ENCODE assay signal across 10 cellular contexts in the genomic region with DNA sequence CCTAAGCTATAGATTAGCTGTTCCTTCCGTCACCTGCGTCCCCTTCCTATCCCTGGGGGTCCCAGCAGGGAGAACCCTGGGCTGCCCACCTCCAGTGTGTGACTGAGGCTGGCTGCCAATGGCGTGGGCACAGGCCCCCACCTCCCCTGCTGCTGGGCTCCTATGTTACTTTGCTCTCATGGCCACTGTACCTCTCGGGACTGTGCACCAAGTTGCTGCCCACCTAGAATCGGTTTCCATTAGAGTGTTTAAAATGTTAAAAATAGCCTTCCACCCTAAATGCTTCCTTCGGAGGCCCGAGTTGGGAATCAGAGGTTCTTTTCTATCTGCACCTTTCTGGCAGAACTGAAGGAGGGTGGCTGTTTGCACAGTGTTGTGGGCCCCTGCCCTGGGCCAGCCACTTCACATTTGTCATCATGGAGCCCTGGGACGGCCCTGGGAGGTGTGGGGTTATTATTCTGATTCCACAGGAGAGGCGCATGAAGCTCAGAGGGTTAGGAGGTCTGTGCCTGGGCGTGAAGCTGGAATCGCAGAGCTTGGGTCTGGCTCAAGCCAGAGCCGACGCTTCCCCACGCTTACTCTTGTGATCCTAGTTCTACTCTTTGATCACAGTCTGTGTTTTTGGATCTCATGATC. TPM values are rescaled to one million over a fixed set of nuclear protein-coding genes. Genes with fewer than 3 reads are reported as not detected.
A peak's percentile ranks its signal among the peaks of the same experiment; 100 is the strongest.
DNase-seq lines count a peak whose midpoint lies in the region; ATAC-seq lines count a peak whose summit lies in the region.
"Had no signal": no experiment of that assay in that cellular context is flagged by ENCODE, and none has a peak within 500 bp of the region (broad histone marks: within the 10 kb centered on the region; RNA-seq: fewer than 3 reads in every experiment).

No MANE protein-coding gene starts in this region.

- no peaks in the 10 kb centered on the region for H3K79me2 ChIP-seq in trophoblast cell (ENCODE audit: control insufficient read depth, insufficient read depth, low read length, poor library complexity)

- H4K8ac ChIP-seq in trophoblast cell (ENCODE audit: low read depth, low read length) = no peak overlapping the region

- no peaks in the 10 kb centered on the region for H3K36me3 ChIP-seq in CD4-positive, CD25-positive, alpha-beta regulatory T cell (ENCODE audit: control insufficient read depth, insufficient read depth, low read length)
- no peaks in the 10 kb centered on the region for H3K36me3 ChIP-seq in trophoblast cell (ENCODE audit: control insufficient read depth in 1 of 2, insufficient read depth in 2 of 2, low read length in 2 of 2)

- no peak overlapping the region for H3K23ac ChIP-seq in trophoblast cell (ENCODE audit: low read length)

- no peak overlapping the region for H3K4ac ChIP-seq in trophoblast cell (ENCODE audit: low read depth, low read length)

- H3K18ac ChIP-seq in trophoblast cell (ENCODE audit: low read length) = no peak overlapping the region

- H4K12ac ChIP-seq in trophoblast cell (ENCODE audit: low read depth, low read length) = no peak overlapping the region

- H3K4me3 Mint-ChIP-seq in CD4-positive, CD25-positive, alpha-beta regulatory T cell = peak overlapping the region; percentile 77 to 86 (median 85)
- H3K4me3 Mint-ChIP-seq in T-cell = peak overlapping the region; percentile 66 to 75 (median 69)

- CTCF ChIA-PET in T-cell (lab: Charles Lee) = interaction anchor here (0.6 to 1.5 kb wide), 10 partner anchors 8 to 94 kb away, joined by 3 to 7 read pairs (median 4); a partner anchor contains a TSS

- peak overlapping the region; percentile 52 for H2BK120ac ChIP-seq in trophoblast cell (ENCODE audit: insufficient read depth, low read length, poor library complexity)

- DNase-seq in CD4-positive, CD25-positive, alpha-beta regulatory T cell = no peak
- DNase-seq in T-cell = peak in 3 of 34 experiments; percentile 4 to 17 (median 5)
- no peak for DNase-seq in epithelial cell of prostate (ENCODE audit: low read depth, low spot score)
- no peak for DNase-seq in trophoblast cell
- no peak for DNase-seq in activated effector memory CD4-positive, alpha-beta T cell treated with Interleukin-2 at 50 U/mL for 16 hours
- no peak for DNase-seq in occipital lobe (lab: John Stamatoyannopoulos, UW)
- no peak for DNase-seq in effector CD4-positive, alpha-beta T cell
- no peak for DNase-seq in effector CD8-positive, alpha-beta T cell (lab: John Stamatoyannopoulos, UW)
- DNase-seq: GF-D8, SIG-M5 had no signal

- no peaks in the 10 kb centered on the region for H3K27me3 Mint-ChIP-seq in CD4-positive, CD25-positive, alpha-beta regulatory T cell
- H3K27me3 Mint-ChIP-seq in T-cell = no peaks in the 10 kb centered on the region

- H4K91ac ChIP-seq in trophoblast cell (ENCODE audit: low read depth, low read length) = no peak overlapping the region

- H2AK5ac ChIP-seq in trophoblast cell (ENCODE audit: low read length) = no peak overlapping the region

- H3K14ac ChIP-seq in trophoblast cell (ENCODE audit: low read length) = no peak overlapping the region

- peaks cover 0 to 2% (median 0%) of the 10 kb centered on the region in 7 donors for H3K9me3 Mint-ChIP-seq in CD4-positive, CD25-positive, alpha-beta regulatory T cell
- no peaks in the 10 kb centered on the region for H3K9me3 Mint-ChIP-seq in T-cell

- peak overlapping the region; percentile 68 for H3K4me3 ChIP-seq in CD4-positive, CD25-positive, alpha-beta regulatory T cell (ENCODE audit: low read depth, low read length)
- no peak overlapping the region for H3K4me3 ChIP-seq in trophoblast cell (ENCODE audit: low read depth, low read length)

- peaks cover 39 to 85% (median 60%) of the 10 kb centered on the region in 4 donors for H3K4me1 Mint-ChIP-seq in CD4-positive, CD25-positive, alpha-beta regulatory T cell
- peaks cover 85 to 89% (median 87%) of the 10 kb centered on the region in 3 donors for H3K4me1 Mint-ChIP-seq in T-cell

- H3K36me3 Mint-ChIP-seq in CD4-positive, CD25-positive, alpha-beta regulatory T cell = no peaks in the 10 kb centered on the region
- no peaks in the 10 kb centered on the region for H3K36me3 Mint-ChIP-seq in T-cell

- no peak overlapping the region for H3K9ac ChIP-seq in trophoblast cell (ENCODE audit: low read length)

- H2BK5ac ChIP-seq in trophoblast cell (ENCODE audit: low read depth, low read length, poor library complexity) = peak overlapping the region; percentile 10

- H3K27ac Mint-ChIP-seq in CD4-positive, CD25-positive, alpha-beta regulatory T cell = peak overlapping the region; percentile 97 to 99 (median 98)
- H3K27ac Mint-ChIP-seq in T-cell = peak overlapping the region; percentile 99

- no peaks in the 10 kb centered on the region for H3K27me3 ChIP-seq in CD4-positive, CD25-positive, alpha-beta regulatory T cell (ENCODE audit: control insufficient read depth, insufficient read depth, low read length)
- H3K27me3 ChIP-seq in trophoblast cell (ENCODE audit: insufficient read depth, low read length) = no peaks in the 10 kb centered on the region

- POLR2A ChIA-PET in T-cell (lab: Charles Lee) = interaction anchor here (0.5 to 1.1 kb wide), 3 partner anchors 8 to 102 kb away, joined by 4 to 5 read pairs (median 4); no protein-coding TSS in a partner anchor

- H3K4me2 ChIP-seq in trophoblast cell (ENCODE audit: low read length) = no peak overlapping the region

- H3K9me3 ChIP-seq in CD4-positive, CD25-positive, alpha-beta regulatory T cell (ENCODE audit: control insufficient read depth in 2 of 2, low read length in 2 of 2) = no peaks in the 10 kb centered on the region
- H3K9me3 ChIP-seq in trophoblast cell (ENCODE audit: insufficient read depth, low read depth, low read length) = peaks cover 2% of the 10 kb centered on the region

- H2BK12ac ChIP-seq in trophoblast cell (ENCODE audit: low read length) = no peak overlapping the region

- H3K4me1 ChIP-seq in CD4-positive, CD25-positive, alpha-beta regulatory T cell (ENCODE audit: control insufficient read depth, insufficient read depth, low read length, poor library complexity, severe bottlenecking) = peaks cover 85% of the 10 kb centered on the region
- peaks cover 7 to 24% of the 10 kb centered on the region in 2 experiments for H3K4me1 ChIP-seq in trophoblast cell (ENCODE audit: control insufficient read depth in 1 of 2, insufficient read depth in 2 of 2, low read length in 2 of 2)

- ATAC-seq in CD4-positive, CD25-positive, alpha-beta regulatory T cell (ENCODE audit: low read depth in 2 of 2) = no peak
- ATAC-seq in T-cell (replicated peaks in 1 of 4) = no peak

- whole genome bisulfite sequencing in trophoblast cell (ENCODE audit: extremely low coverage, insufficient coverage, insufficient read length) = no CpG with 5 or more reads among the region's 14 CpGs

- H2AFZ ChIP-seq in trophoblast cell (ENCODE audit: insufficient read depth, low read length, poor library complexity) = no peak overlapping the region

- no peaks in the 10 kb centered on the region for H3K79me1 ChIP-seq in trophoblast cell (ENCODE audit: low read length)

- H3K27ac ChIP-seq in CD4-positive, CD25-positive, alpha-beta regulatory T cell (ENCODE audit: insufficient read depth, low read length, poor library complexity, severe bottlenecking) = peak overlapping the region; percentile 92
- H3K27ac ChIP-seq in epithelial cell of prostate = peak overlapping the region; percentile 98
- no peak overlapping the region for H3K27ac ChIP-seq in trophoblast cell (ENCODE audit: low read depth, low read length)

RNA-seq across cellular contexts. Expression of a gene that starts 29.1 kb away (rescaled TPM):
- total RNA-seq in CD4-positive, CD25-positive, alpha-beta regulatory T cell = 3.6 TPM
- 1 to 10 TPM in 3 of 4 donors, under 1 TPM in 1; 0.68 to 3.7 (median 2.8) TPM for polyA plus RNA-seq in CD4-positive, CD25-positive, alpha-beta regulatory T cell
- 1 to 10 TPM; 2.9 to 5.0 (median 3.7) TPM for total RNA-seq in T-cell
- polyA plus RNA-seq in trophoblast cell (2013) = 3.4 and 3.5 TPM in 2 replicates
- 3.7 TPM for total RNA-seq in occipital lobe

RNA-seq across cellular contexts. Expression of a gene that starts 52.2 kb away (rescaled TPM):
- 76.6 TPM for total RNA-seq in CD4-positive, CD25-positive, alpha-beta regulatory T cell
- 10 to 100 TPM in 3 of 4 donors, 1 to 10 TPM in 1; 5.9 to 17.3 (median 12.1) TPM for polyA plus RNA-seq in CD4-positive, CD25-positive, alpha-beta regulatory T cell
- total RNA-seq in T-cell = 10 to 100 TPM; 57.2 to 75.0 (median 59.8) TPM
- 35.9 and 36.8 TPM in 2 replicates for polyA plus RNA-seq in trophoblast cell (2013)
- 112 TPM for total RNA-seq in occipital lobe

RNA-seq across cellular contexts. Expression of a gene that starts 54.4 kb away (rescaled TPM):
- 86.5 TPM for total RNA-seq in CD4-positive, CD25-positive, alpha-beta regulatory T cell
- 10 to 100 TPM; 10.2 to 17.4 (median 12.6) TPM for polyA plus RNA-seq in CD4-positive, CD25-positive, alpha-beta regulatory T cell
- total RNA-seq in T-cell (10 to 100 TPM; 58.9 to 82.3 (median 79.9) TPM), occipital lobe (21.1 TPM)
- polyA plus RNA-seq in trophoblast cell (2013) = 12.9 and 13.5 TPM in 2 replicates
